In genomic region chr1:4087530-4088420, GRCh38 we compare ENCODE assay signal across 1 cellular context.
TF ChIP-seq lines count a peak whose summit lies in the region.

No MANE protein-coding gene starts in this region.

TF ChIP-seq in GM23338, 12 proteins besides CTCF, POLR2A, EP300 and RAD21 (continued from another document):
- TF ChIP-seq ZNF462 (CRISPR knock-in tag; IDR thresholded peaks at IDR 0.05) (no peak), STAT1 (IDR thresholded peaks at IDR 0.05; ENCODE audit: unreplicated experiment) (no peak), EZH2 (IDR thresholded peaks at IDR 0.05; ENCODE audit: low read depth, unreplicated experiment) (no peak), EZH2phosphoT487 (IDR thresholded peaks at IDR 0.05; ENCODE audit: unreplicated experiment) (no peak), ZNF114 (CRISPR knock-in tag; IDR thresholded peaks at IDR 0.05) (no peak), REST (IDR thresholded peaks at IDR 0.05; ENCODE audit: unreplicated experiment) (no peak), CREB1 (CRISPR knock-in tag; IDR thresholded peaks at IDR 0.05; ENCODE audit: low read depth) (no peak), POLR2AphosphoS5 (IDR thresholded peaks at IDR 0.05; ENCODE audit: low read depth) (no peak), JUNB (IDR thresholded peaks at IDR 0.05; ENCODE audit: unreplicated experiment) (no peak), NANOG (IDR thresholded peaks at IDR 0.05; ENCODE audit: borderline replicate concordance) (no peak)
